1 cellular context compared by ENCODE assay signal in genomic region chr19:45577111-45577905, GRCh38.
TF ChIP-seq lines count a peak whose summit lies in the region.

No MANE protein-coding gene starts in this region.

TF ChIP-seq in HepG2, 621 proteins besides CTCF, POLR2A, EP300 and RAD21 (continued from another document and continues in another):
- TF ChIP-seq ZSCAN5A (CRISPR knock-in tag; IDR thresholded peaks at IDR 0.05; ENCODE audit: borderline replicate concordance) (no peak), THAP9 (CRISPR knock-in tag; IDR thresholded peaks at IDR 0.05; ENCODE audit: borderline replicate concordance) (no peak), HMGXB3 (CRISPR knock-in tag; IDR thresholded peaks at IDR 0.05; ENCODE audit: borderline replicate concordance) (no peak; the same call in 1 of the 2 replicates), SMAD9 (CRISPR knock-in tag; IDR thresholded peaks at IDR 0.05) (no peak), NR1H2 (CRISPR knock-in tag; IDR thresholded peaks at IDR 0.05; ENCODE audit: borderline replicate concordance, low read depth) (no peak), ZNF282 (IDR thresholded peaks at IDR 0.05; ENCODE audit: partially characterized antibody) (no peak), SP5 (CRISPR knock-in tag; IDR thresholded peaks at IDR 0.05; ENCODE audit: borderline replicate concordance, low read depth) (peak; percentile 54; the same call in 1 of the 2 replicates), GPBP1L1 (CRISPR knock-in tag; IDR thresholded peaks at IDR 0.05) (no peak), ZNF629 (CRISPR knock-in tag; conservative IDR thresholded peaks at IDR 0.05) (no peak), ZBTB37 (CRISPR knock-in tag; IDR thresholded peaks at IDR 0.05) (peak; percentile 66; the same call in 1 of the 2 replicates), ZNF619 (CRISPR knock-in tag; IDR thresholded peaks at IDR 0.05) (no peak), NR2C2 (CRISPR knock-in tag; IDR thresholded peaks at IDR 0.05; ENCODE audit: borderline replicate concordance) (peak; percentile 19; the same call in 1 of the 2 replicates), ZIK1 (CRISPR knock-in tag; IDR thresholded peaks at IDR 0.05; ENCODE audit: borderline replicate concordance, low read depth) (no peak), ZNF30 (CRISPR knock-in tag; IDR thresholded peaks at IDR 0.05) (no peak), SALL2 (CRISPR knock-in tag; IDR thresholded peaks at IDR 0.05) (no peak), ZNF850 (CRISPR knock-in tag; conservative IDR thresholded peaks at IDR 0.05) (no peak), KLF16 (CRISPR knock-in tag; IDR thresholded peaks at IDR 0.05) (peak in 1 of 2 experiments; percentile 25; a peak in 1 of 4 replicates), RERE (CRISPR knock-in tag; IDR thresholded peaks at IDR 0.05; ENCODE audit: low read depth) (no peak), PITX1 (CRISPR knock-in tag; IDR thresholded peaks at IDR 0.05) (peak; percentile 30; the same call in 1 of the 2 replicates), ZFX (CRISPR knock-in tag; IDR thresholded peaks at IDR 0.05; ENCODE audit: low read depth) (peak; percentile 20; the same call in 1 of the 2 replicates), HDAC1 (CRISPR knock-in tag; IDR thresholded peaks at IDR 0.05) (peak; percentile 55), ATF1 (CRISPR knock-in tag; IDR thresholded peaks at IDR 0.05) (0 out of 2 replicates have a peak, but pooled peaks have one; percentile 26), KLF9 (CRISPR knock-in tag; IDR thresholded peaks at IDR 0.05; ENCODE audit: low read depth) (no peak), PLRG1 (conservative IDR thresholded peaks at IDR 0.05) (no peak), RARG (CRISPR knock-in tag; IDR thresholded peaks at IDR 0.05; ENCODE audit: low read depth) (no peak), RXRA (CRISPR knock-in tag; IDR thresholded peaks at IDR 0.05) (peak; percentile 77), AHR (CRISPR knock-in tag; IDR thresholded peaks at IDR 0.05) (peak; percentile 31; the same call in 1 of the 2 replicates), MED13 (CRISPR knock-in tag; IDR thresholded peaks at IDR 0.05) (no peak), ZNF790 (CRISPR knock-in tag; IDR thresholded peaks at IDR 0.05; ENCODE audit: borderline replicate concordance) (no peak), ATM (IDR thresholded peaks at IDR 0.05; ENCODE audit: borderline replicate concordance) (no peak), DRAP1 (CRISPR knock-in tag; IDR thresholded peaks at IDR 0.05) (peak; percentile 27; the same call in 1 of the 2 replicates), MTF2 (CRISPR knock-in tag; IDR thresholded peaks at IDR 0.05; ENCODE audit: borderline replicate concordance) (no peak), HIVEP1 (CRISPR knock-in tag; IDR thresholded peaks at IDR 0.05) (peak; percentile 91), ZNF224 (CRISPR knock-in tag; IDR thresholded peaks at IDR 0.05) (0 out of 2 replicates have a peak, but pooled peaks have one; percentile 5), LRRFIP1 (CRISPR knock-in tag; conservative IDR thresholded peaks at IDR 0.05) (no peak), FUBP1 (CRISPR knock-in tag; IDR thresholded peaks at IDR 0.05; ENCODE audit: borderline replicate concordance) (no peak), SKI (IDR thresholded peaks at IDR 0.05; ENCODE audit: partially characterized antibody) (peak; percentile 70)
